1 cellular context compared by ENCODE assay signal in genomic region chr4:185532795-185533324, GRCh38.
TF ChIP-seq lines count a peak whose summit lies in the region.

No MANE protein-coding gene starts in this region.

TF ChIP-seq in IMR-90, 13 proteins besides CTCF, POLR2A, EP300 and RAD21:
- TF ChIP-seq NFE2L2 (IDR thresholded peaks at IDR 0.05; ENCODE audit: low read depth, low read length) (no peak), CHD1 (IDR thresholded peaks at IDR 0.05; ENCODE audit: low read depth, low read length) (no peak), CEBPB (IDR thresholded peaks at IDR 0.05; ENCODE audit: low read depth, low read length) (no peak)
